ENCODE assay signal across 18 cellular contexts in the genomic region with DNA sequence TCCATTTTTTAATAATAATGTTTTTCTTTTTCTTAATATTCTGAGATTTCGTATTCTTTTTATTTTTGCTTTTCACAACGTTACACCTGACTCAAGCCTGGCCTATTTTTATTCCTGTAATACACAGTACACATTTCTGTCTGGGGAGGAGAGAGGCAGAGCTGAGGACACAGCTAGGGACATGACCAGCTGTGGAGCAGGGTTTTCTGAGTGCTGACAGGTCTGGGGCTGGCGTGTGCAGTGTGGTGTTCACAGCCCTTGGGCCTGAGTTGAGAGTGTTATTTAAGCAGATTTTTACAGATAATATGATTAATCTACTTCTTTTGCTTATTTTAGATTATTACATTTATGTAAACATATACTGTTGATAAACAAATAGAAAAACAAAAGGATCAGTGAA.
"Had no signal": no experiment of that assay in that cellular context is flagged by ENCODE, and none has a peak within 500 bp of the region (broad histone marks: within the 10 kb centered on the region; RNA-seq: fewer than 3 reads in every experiment).

No MANE protein-coding gene starts in this region.

- H3K27ac ChIP-seq: coronary artery, left lung, neutrophil, right lobe of liver, spleen, testis, tibial nerve, upper lobe of right lung had no signal

- H3K27me3 ChIP-seq: left lung, neutrophil, right lobe of liver, spleen, testis, tibial nerve, upper lobe of right lung had no signal

- DNase-seq: central memory CD4-positive, alpha-beta T cell; effector CD4-positive, alpha-beta T cell; foreskin melanocyte; islet precursor cell; left lung; naive thymus-derived CD8-positive, alpha-beta T cell; right lobe of liver; spleen; stimulated activated CD4-positive, alpha-beta T cell treated with anti-CD3 and anti-CD28 coated beads, Interleukin-15, amount 100 ng/mL, for 24 hours; stimulated activated CD4-positive, alpha-beta T cell treated with anti-CD3 and anti-CD28 coated beads, Interleukin-1b, Interleukin-23, amount 100 ng/mL, for 48 hours; stimulated activated CD4-positive, alpha-beta T cell treated with anti-CD3 and anti-CD28 coated beads, Interleukin-4, amount 100 ng/mL, for 24 hours; testis; upper lobe of right lung had no signal

- H3K9me3 ChIP-seq: left lung, neutrophil, right lobe of liver, spleen, testis, tibial nerve, upper lobe of right lung had no signal

- H3K4me3 ChIP-seq: coronary artery, left lung, lung, right lobe of liver, spleen, testis, tibial nerve, upper lobe of right lung had no signal

- ATAC-seq: left lung; naive thymus-derived CD8-positive, alpha-beta T cell; right lobe of liver; stimulated activated memory B cell treated with anti-CD40 and anti-IgM and Interleukin-4, amounts not matched to agents 10 μg/mL and 1 μg/mL and 100 μg/mL, for 72 hours; upper lobe of right lung had no signal

- H3K4me1 ChIP-seq: left lung, right lobe of liver, testis, tibial nerve, upper lobe of right lung had no signal
